Comparison of ENCODE assay signal across 28 cellular contexts in genomic region chr1:172748201-172748600, GRCh38.
"Had no signal": no experiment of that assay in that cellular context is flagged by ENCODE, and none has a peak within 500 bp of the region (broad histone marks: within the 10 kb centered on the region; RNA-seq: fewer than 3 reads in every experiment).

No MANE protein-coding gene starts in this region.

- H3K36me3 ChIP-seq: stomach, suprapubic skin, thoracic aorta, thyroid gland, tibial artery, tibial nerve, transverse colon, upper lobe of left lung, uterus, vagina had no signal

- H3K4me3 ChIP-seq: stomach, suprapubic skin, testis, thoracic aorta, thyroid gland, tibial artery, tibial nerve, transverse colon, upper lobe of left lung, uterus, vagina had no signal

- H3K9me3 ChIP-seq: stomach, suprapubic skin, testis, thoracic aorta, thyroid gland, tibial artery, tibial nerve, transverse colon, upper lobe of left lung, uterus, vagina had no signal

- DNase-seq: stimulated activated CD4-positive, alpha-beta T cell treated with anti-CD3 and anti-CD28 coated beads, Interleukin-2, amount 100 ng/mL, for 48 hours; stimulated activated CD4-positive, alpha-beta T cell treated with anti-CD3 and anti-CD28 coated beads, Interleukin-4, amount 100 ng/mL, for 1 hour; stimulated activated CD4-positive, alpha-beta T cell treated with anti-CD3 and anti-CD28 coated beads, Interleukin-4, amount 100 ng/mL, for 24 hours; stimulated activated CD4-positive, alpha-beta T cell treated with anti-CD3 and anti-CD28 coated beads, Interleukin-4, amount 100 ng/mL, for 4 hours; stimulated activated CD8-positive, alpha-beta memory T cell treated with anti-CD3 and anti-CD28 coated beads, Interleukin-4, amount 100 ng/mL, for 48 hours; stimulated activated naive B cell treated with anti-CD40 and anti-IgM and Interleukin-4, amounts not matched to agents 10 μg/mL and 1 μg/mL and 100 μg/mL, for 72 hours; stimulated activated naive CD4-positive, alpha-beta T cell; stimulated activated naive CD4-positive, alpha-beta T cell treated with Interleukin-2 at 50 U/mL for 16 hours; stimulated activated naive CD8-positive, alpha-beta T cell treated with anti-CD3 and anti-CD28 coated beads, Interleukin-15, amount 100 ng/mL, for 72 hours; stimulated activated naive CD8-positive, alpha-beta T cell treated with anti-CD3 and anti-CD28 coated beads, Interleukin-15, Interleukin-2, amounts not matched to agents 100 U/mL and 50 U/mL, for 24 hours; stomach; substantia nigra; testis; thyroid gland; tibial artery; transverse colon; trophoblast cell; uterus had no signal

- H3K27me3 Mint-ChIP-seq: stimulated activated memory B cell treated with anti-CD40 and anti-IgM and Interleukin-4, amounts not matched to agents 10 μg/mL and 1 μg/mL and 100 μg/mL, for 72 hours; type B pancreatic cell had no signal

- H3K9me3 Mint-ChIP-seq: stimulated activated effector memory CD8-positive, alpha-beta T cell treated with anti-CD3 and anti-CD28 coated beads, Interleukin-12 subunit alpha, Interleukin-12 subunit beta, amount 100 ng/mL, for 72 hours; stimulated activated memory B cell treated with anti-CD40 and anti-IgM and Interleukin-4, amounts not matched to agents 10 μg/mL and 1 μg/mL and 100 μg/mL, for 72 hours; stimulated activated naive CD8-positive, alpha-beta T cell treated with anti-CD3 and anti-CD28 coated beads, Interleukin-15, amount 100 ng/mL, for 72 hours; stimulated activated naive CD8-positive, alpha-beta T cell treated with anti-CD3 and anti-CD28 coated beads, Interleukin-15, Interleukin-2, amounts not matched to agents 100 ng/mL and 50 ng/mL, for 24 hours; type B pancreatic cell had no signal

- H3K4me3 Mint-ChIP-seq: stimulated activated effector memory CD8-positive, alpha-beta T cell treated with anti-CD3 and anti-CD28 coated beads, Interleukin-12 subunit alpha, Interleukin-12 subunit beta, amount 100 ng/mL, for 72 hours; stimulated activated memory B cell treated with anti-CD40 and anti-IgM and Interleukin-4, amounts not matched to agents 10 μg/mL and 1 μg/mL and 100 μg/mL, for 72 hours; stimulated activated naive B cell treated with anti-CD40 and anti-IgM and Interleukin-4, amounts not matched to agents 10 μg/mL and 1 μg/mL and 100 μg/mL, for 72 hours; stimulated activated naive CD8-positive, alpha-beta T cell treated with anti-CD3 and anti-CD28 coated beads, Interleukin-15, amount 100 ng/mL, for 72 hours; stimulated activated naive CD8-positive, alpha-beta T cell treated with anti-CD3 and anti-CD28 coated beads, Interleukin-15, Interleukin-2, amounts not matched to agents 100 ng/mL and 50 ng/mL, for 24 hours; type B pancreatic cell had no signal

- H3K4me1 ChIP-seq: testis, uterus had no signal

- H3K27ac ChIP-seq: suprapubic skin, testis, thoracic aorta, thyroid gland, tibial artery, tibial nerve, transverse colon, upper lobe of left lung, uterus, vagina had no signal

- ATAC-seq: stimulated activated effector memory CD8-positive, alpha-beta T cell treated with anti-CD3 and anti-CD28 coated beads, Interleukin-12 subunit alpha, Interleukin-12 subunit beta, amount 100 ng/mL, for 72 hours; stimulated activated memory B cell treated with anti-CD40 and anti-IgM and Interleukin-4, amounts not matched to agents 10 μg/mL and 1 μg/mL and 100 μg/mL, for 72 hours; stimulated activated naive B cell treated with anti-CD40 and anti-IgM and Interleukin-4, amounts not matched to agents 10 μg/mL and 1 μg/mL and 100 μg/mL, for 72 hours; stimulated activated naive CD8-positive, alpha-beta T cell treated with anti-CD3 and anti-CD28 coated beads, Interleukin-15, amount 100 ng/mL, for 72 hours; stimulated activated naive CD8-positive, alpha-beta T cell treated with anti-CD3 and anti-CD28 coated beads, Interleukin-15, Interleukin-2, amounts not matched to agents 100 U/mL and 50 U/mL, for 24 hours had no signal

- FAIRE-seq: urothelium cell line had no signal

- H3K27ac Mint-ChIP-seq: stimulated activated effector memory CD8-positive, alpha-beta T cell treated with anti-CD3 and anti-CD28 coated beads, Interleukin-12 subunit alpha, Interleukin-12 subunit beta, amount 100 ng/mL, for 72 hours; stimulated activated memory B cell treated with anti-CD40 and anti-IgM and Interleukin-4, amounts not matched to agents 10 μg/mL and 1 μg/mL and 100 μg/mL, for 72 hours; stimulated activated naive B cell treated with anti-CD40 and anti-IgM and Interleukin-4, amounts not matched to agents 10 μg/mL and 1 μg/mL and 100 μg/mL, for 72 hours; stimulated activated naive CD8-positive, alpha-beta T cell treated with anti-CD3 and anti-CD28 coated beads, Interleukin-15, amount 100 ng/mL, for 72 hours; stimulated activated naive CD8-positive, alpha-beta T cell treated with anti-CD3 and anti-CD28 coated beads, Interleukin-15, Interleukin-2, amounts not matched to agents 100 ng/mL and 50 ng/mL, for 24 hours; type B pancreatic cell had no signal

- H3K36me3 Mint-ChIP-seq: stimulated activated effector memory CD8-positive, alpha-beta T cell treated with anti-CD3 and anti-CD28 coated beads, Interleukin-12 subunit alpha, Interleukin-12 subunit beta, amount 100 ng/mL, for 72 hours; stimulated activated memory B cell treated with anti-CD40 and anti-IgM and Interleukin-4, amounts not matched to agents 10 μg/mL and 1 μg/mL and 100 μg/mL, for 72 hours; stimulated activated naive B cell treated with anti-CD40 and anti-IgM and Interleukin-4, amounts not matched to agents 10 μg/mL and 1 μg/mL and 100 μg/mL, for 72 hours; type B pancreatic cell had no signal

- H3K27me3 ChIP-seq: stomach, suprapubic skin, testis, thyroid gland, tibial artery, tibial nerve, transverse colon, upper lobe of left lung, uterus, vagina had no signal
